In genomic region chrX:42751573-42751972, GRCh38 we compare ENCODE assay signal across 24 cellular contexts. TPM values are rescaled to one million over a fixed set of nuclear protein-coding genes. Genes with fewer than 3 reads are reported as not detected.
"Had no signal": no experiment of that assay in that cellular context is flagged by ENCODE, and none has a peak within 500 bp of the region (broad histone marks: within the 10 kb centered on the region; RNA-seq: fewer than 3 reads in every experiment).

No MANE protein-coding gene starts in this region.

- H3K4me1 ChIP-seq: parathyroid adenoma, transverse colon had no signal

- H2AFZ ChIP-seq: parathyroid adenoma had no signal

- ATAC-seq: activated CD8-positive, alpha-beta T cell treated with anti-CD3 and anti-CD28 coated beads for 36 hours; esophagus mucosa; left lobe of liver; sciatic nerve; T-cell had no signal

- H3K9me3 ChIP-seq: suprapubic skin, transverse colon had no signal

- H3K79me2 ChIP-seq: parathyroid adenoma had no signal

- H3K27me3 ChIP-seq: suprapubic skin, transverse colon had no signal

- H3K36me3 ChIP-seq: suprapubic skin, transverse colon had no signal

- FAIRE-seq: keratinocyte had no signal

- H3K27ac ChIP-seq: parathyroid adenoma, suprapubic skin, transverse colon had no signal

- H3K4me3 ChIP-seq: lung, suprapubic skin, transverse colon had no signal

- H3K9ac ChIP-seq: parathyroid adenoma had no signal

- DNase-seq: activated B cell treated with CpG ODN at 0.5 μM for 24 hours; activated CD4-positive, alpha-beta T cell treated with anti-CD3 and anti-CD28 coated beads, Interleukin-2, amount 10 ng/mL, durations not matched to agents 24 days and 14 days; activated CD8-positive, alpha-beta T cell treated with anti-CD3 and anti-CD28 coated beads for 36 hours; activated naive CD4-positive, alpha-beta T cell treated with anti-CD3 and anti-CD28 coated beads for 36 hours; activated T-cell treated with anti-CD3 and anti-CD28 coated beads, Interleukin-2, amount 50 U/mL, for 1 hour; aorta; effector CD4-positive, alpha-beta T cell; foreskin fibroblast; glutamatergic neuron; hippocampal formation; midbrain; stimulated activated CD8-positive, alpha-beta memory T cell treated with anti-CD3 and anti-CD28 coated beads, Interleukin-4, amount 100 ng/mL, for 48 hours; stimulated activated naive CD4-positive, alpha-beta T cell treated with Interleukin-2 at 50 U/mL for 16 hours; T-cell; transverse colon had no signal

RNA-seq across cellular contexts. Expression of gene PPP1R2C, which starts 26.4 kb away (rescaled TPM):
- total RNA-seq: activated B cell treated with CpG ODN at 0.5 μM for 24 hours; activated CD4-positive, alpha-beta T cell treated with anti-CD3 and anti-CD28 coated beads, Interleukin-2, amount 10 ng/mL, durations not matched to agents 24 days and 14 days; activated CD8-positive, alpha-beta T cell treated with anti-CD3 and anti-CD28 coated beads for 36 hours; activated naive CD4-positive, alpha-beta T cell treated with anti-CD3 and anti-CD28 coated beads for 36 hours; activated T-helper 2 cell treated with anti-CD3 and anti-CD28 coated beads, Interferon-gamma antibody, Interleukin-2, Interleukin-4, amounts not matched to agents 10 μg/mL and 5 μg/mL and 100 μg/mL, durations not matched to agents 14 hours and 24 hours and 36 hours; aorta; cerebellum; esophagus mucosa; left lobe of liver; lung; sciatic nerve; suprapubic skin; transverse colon had no signal
- polyA plus RNA-seq: aorta, keratinocyte, lung had no signal
